8 cellular contexts compared by ENCODE assay signal in genomic region chrX:112839856-112840255, GRCh38. TPM values are rescaled to one million over a fixed set of nuclear protein-coding genes. Genes with fewer than 3 reads are reported as not detected.
DNase-seq lines count a peak whose midpoint lies in the region; ATAC-seq and TF ChIP-seq lines count a peak whose summit lies in the region.
"Had no signal": no experiment of that assay in that cellular context is flagged by ENCODE, and none has a peak within 500 bp of the region (broad histone marks: within the 10 kb centered on the region; RNA-seq: fewer than 3 reads in every experiment).

No MANE protein-coding gene starts in this region.

- intact Hi-C loops in lower leg skin (cut with DNase I; ENCODE audit: low total_unique reads), result no loop called here

- DNase-seq in HFFc6, result no peak
- DNase-seq in stimulated activated effector memory CD8-positive, alpha-beta T cell treated with anti-CD3 and anti-CD28 coated beads, Interleukin-12 subunit alpha, Interleukin-12 subunit beta, amount 100 ng/mL, for 72 hours (ENCODE audit: low spot score in 2 of 2), result no peak
- DNase-seq in lower leg skin (ENCODE audit: low spot score in 2 of 2), result no peak
- no peak for DNase-seq in left lobe of liver (ENCODE audit: low spot score)
- no peak for DNase-seq in DMS79 (lab: John Stamatoyannopoulos, UW)
- DNase-seq: NCI-H2107 had no signal

- no peaks in the 10 kb centered on the region for H3K36me3 Mint-ChIP-seq in HFFc6 (ENCODE audit: low read depth)
- H3K36me3 Mint-ChIP-seq in activated T-helper 17 cell treated with anti-CD3 and anti-CD28 coated beads, Interleukin-2, amount 50 U/mL, for 72 hours (ENCODE audit: low read depth), result no peaks in the 10 kb centered on the region
- H3K36me3 Mint-ChIP-seq in stimulated activated effector memory CD8-positive, alpha-beta T cell treated with anti-CD3 and anti-CD28 coated beads, Interleukin-12 subunit alpha, Interleukin-12 subunit beta, amount 100 ng/mL, for 72 hours, result no peaks in the 10 kb centered on the region

- no peak overlapping the region for H3K27ac Mint-ChIP-seq in HFFc6
- H3K27ac Mint-ChIP-seq in activated T-helper 17 cell treated with anti-CD3 and anti-CD28 coated beads, Interleukin-2, amount 50 U/mL, for 72 hours, result peak overlapping the region; percentile 38
- peak overlapping the region; percentile 68 for H3K27ac Mint-ChIP-seq in stimulated activated effector memory CD8-positive, alpha-beta T cell treated with anti-CD3 and anti-CD28 coated beads, Interleukin-12 subunit alpha, Interleukin-12 subunit beta, amount 100 ng/mL, for 72 hours

- no peaks in the 10 kb centered on the region for H3K9me3 Mint-ChIP-seq in HFFc6
- no peaks in the 10 kb centered on the region for H3K9me3 Mint-ChIP-seq in activated T-helper 17 cell treated with anti-CD3 and anti-CD28 coated beads, Interleukin-2, amount 50 U/mL, for 72 hours
- H3K9me3 Mint-ChIP-seq in stimulated activated effector memory CD8-positive, alpha-beta T cell treated with anti-CD3 and anti-CD28 coated beads, Interleukin-12 subunit alpha, Interleukin-12 subunit beta, amount 100 ng/mL, for 72 hours, result no peaks in the 10 kb centered on the region

- peak overlapping the region; percentile 86; the same call in 1 of the 2 replicates for H3K4me3 Mint-ChIP-seq in HFFc6
- peak overlapping the region; percentile 84 for H3K4me3 Mint-ChIP-seq in activated T-helper 17 cell treated with anti-CD3 and anti-CD28 coated beads, Interleukin-2, amount 50 U/mL, for 72 hours
- peak overlapping the region; percentile 89 for H3K4me3 Mint-ChIP-seq in stimulated activated effector memory CD8-positive, alpha-beta T cell treated with anti-CD3 and anti-CD28 coated beads, Interleukin-12 subunit alpha, Interleukin-12 subunit beta, amount 100 ng/mL, for 72 hours

- TF ChIP-seq POLR2A in lower leg skin (IDR thresholded peaks at IDR 0.05), result no peak

- ATAC-seq in activated T-helper 17 cell treated with anti-CD3 and anti-CD28 coated beads, Interleukin-2, amount 50 U/mL, for 72 hours (replicated peaks), result no peak
- no peak for ATAC-seq in stimulated activated effector memory CD8-positive, alpha-beta T cell treated with anti-CD3 and anti-CD28 coated beads, Interleukin-12 subunit alpha, Interleukin-12 subunit beta, amount 100 ng/mL, for 72 hours
- ATAC-seq in left lobe of liver, result no peak

- no peaks in the 10 kb centered on the region for H3K36me3 ChIP-seq in iPS-20b (ENCODE audit: insufficient read depth, low read depth, low read length)

- 9 to 41% methylated on average over 5 of the region's 5 CpGs for whole genome bisulfite sequencing in lower leg skin, 2 donors

- H3K27me3 ChIP-seq in iPS-20b (ENCODE audit: insufficient read depth, low read length), result peaks cover 32% of the 10 kb centered on the region

- no peaks in the 10 kb centered on the region for H3K9me3 ChIP-seq in iPS-20b (ENCODE audit: insufficient read depth, low read depth, low read length)

- no peaks in the 10 kb centered on the region for H3K4me1 Mint-ChIP-seq in HFFc6 (ENCODE audit: low read depth)
- H3K4me1 Mint-ChIP-seq in activated T-helper 17 cell treated with anti-CD3 and anti-CD28 coated beads, Interleukin-2, amount 50 U/mL, for 72 hours, result peaks cover 5% of the 10 kb centered on the region
- peaks cover 10% of the 10 kb centered on the region for H3K4me1 Mint-ChIP-seq in stimulated activated effector memory CD8-positive, alpha-beta T cell treated with anti-CD3 and anti-CD28 coated beads, Interleukin-12 subunit alpha, Interleukin-12 subunit beta, amount 100 ng/mL, for 72 hours

- H3K4me3 ChIP-seq in iPS-20b (ENCODE audit: low read length) (peak overlapping the region; percentile 88), lower leg skin (ENCODE audit: low read depth, poor library complexity, severe bottlenecking) (no peak overlapping the region)

- no peak overlapping the region for H3K27ac ChIP-seq in iPS-20b (ENCODE audit: low read length)

- H3K27me3 Mint-ChIP-seq in HFFc6 (ENCODE audit: insufficient read depth), result no peaks in the 10 kb centered on the region
- no peaks in the 10 kb centered on the region for H3K27me3 Mint-ChIP-seq in activated T-helper 17 cell treated with anti-CD3 and anti-CD28 coated beads, Interleukin-2, amount 50 U/mL, for 72 hours

- peaks cover 8% of the 10 kb centered on the region; the same call in 1 of the 2 replicates for H3K4me1 ChIP-seq in iPS-20b (ENCODE audit: insufficient read depth, low read length)

- TF ChIP-seq CTCF in HFFc6 (IDR thresholded peaks at IDR 0.05), result no peak
- TF ChIP-seq CTCF in lower leg skin (IDR thresholded peaks at IDR 0.05), result no peak

- no peak overlapping the region for H3K9ac ChIP-seq in iPS-20b (ENCODE audit: low read depth, low read length)

RNA-seq across cellular contexts. Expression of gene AMOT, which starts 0.8 kb away (rescaled TPM):
- total RNA-seq in HFFc6 (2021; fragmentation: NEBNext Ultra II Directional; extraction: Animal tissue kit (Norgen Biotek cat#: 25700)), result under 1 TPM; 0.02 to 0.50 (median 0.09) TPM
- total RNA-seq in activated T-helper 17 cell treated with anti-CD3 and anti-CD28 coated beads, Interleukin-2, amount 50 U/mL, for 72 hours, result 1 to 10 TPM in 1 of 2 donors, under 1 TPM in 1; 0.86 to 1.6 TPM
- total RNA-seq in lower leg skin (10 to 100 TPM in 2 of 4 donors, 1 to 10 TPM in 2; 2.7 to 13.9 (median 10.3) TPM), left lobe of liver (7.4 TPM)
